In genomic region chr12:109462868-109463692, GRCh38 we compare ENCODE assay signal across 8 cellular contexts. TPM values are rescaled to one million over a fixed set of nuclear protein-coding genes. Genes with fewer than 3 reads are reported as not detected.
DNase-seq lines count a peak whose midpoint lies in the region; ATAC-seq lines count a peak whose summit lies in the region.

No MANE protein-coding gene starts in this region.

- DNase-seq in activated CD4-positive, alpha-beta T cell treated with anti-CD3 and anti-CD28 coated beads for 36 hours: no peak
- DNase-seq in activated CD4-positive, alpha-beta T cell treated with anti-CD3 and anti-CD28 coated beads, Interleukin-2, amount 50 U/mL, for 4 hours: no peak
- peak; percentile 97 for DNase-seq in fibroblast of gingiva (ENCODE audit: low read depth)
- peak in 6 of 9 donors; percentile 19 to 43 (median 31) for DNase-seq in naive thymus-derived CD4-positive, alpha-beta T cell
- no peak for DNase-seq in stimulated activated CD4-positive, alpha-beta T cell treated with anti-CD3 and anti-CD28 coated beads, Interleukin-15, amount 100 ng/mL, for 24 hours

- H3K27ac ChIP-seq in naive thymus-derived CD4-positive, alpha-beta T cell (ENCODE audit: low read depth, low read length): peak overlapping the region; percentile 50

- H3K27me3 Mint-ChIP-seq in activated CD4-positive, alpha-beta T cell treated with anti-CD3 and anti-CD28 coated beads for 36 hours: no peaks in the 10 kb centered on the region
- no peaks in the 10 kb centered on the region for H3K27me3 Mint-ChIP-seq in T-helper 1 cell treated with Interleukin-12 subunit alpha and Interleukin-12 subunit beta and Interleukin-4 antibody, amounts not matched to agents 30 μg/mL and 1 μg/mL, for 36 hours (ENCODE audit: low read depth)
- no peaks in the 10 kb centered on the region for H3K27me3 Mint-ChIP-seq in naive thymus-derived CD4-positive, alpha-beta T cell

- POLR2A ChIA-PET in activated CD4-positive, alpha-beta T cell treated with anti-CD3 and anti-CD28 coated beads for 36 hours (lab: Charles Lee): interaction anchor here (0.7 kb wide), 1 partner anchor 266 kb away, joined by 3 read pairs; no protein-coding TSS in a partner anchor
- POLR2A ChIA-PET in naive thymus-derived CD4-positive, alpha-beta T cell (lab: Charles Lee): interaction anchor here (0.7 kb wide), 1 partner anchor 13 kb away, joined by 3 read pairs; no protein-coding TSS in a partner anchor

- no peaks in the 10 kb centered on the region for H3K27me3 ChIP-seq in naive thymus-derived CD4-positive, alpha-beta T cell (ENCODE audit: control insufficient read depth in 2 of 2, insufficient read depth in 2 of 2, low read length in 2 of 2)

- H3K36me3 ChIP-seq in naive thymus-derived CD4-positive, alpha-beta T cell (ENCODE audit: control insufficient read depth in 2 of 3, insufficient read depth in 3 of 3, low read length in 3 of 3): peaks cover 0 to 61% (median 10%) of the 10 kb centered on the region in 3 experiments

- peaks cover 8% of the 10 kb centered on the region for H3K36me3 Mint-ChIP-seq in activated CD4-positive, alpha-beta T cell treated with anti-CD3 and anti-CD28 coated beads for 36 hours (ENCODE audit: low read depth)
- peaks cover 11% of the 10 kb centered on the region for H3K36me3 Mint-ChIP-seq in T-helper 1 cell treated with Interleukin-12 subunit alpha and Interleukin-12 subunit beta and Interleukin-4 antibody, amounts not matched to agents 30 μg/mL and 1 μg/mL, for 36 hours (ENCODE audit: low read depth)
- peaks cover 3 to 18% (median 8%) of the 10 kb centered on the region in 5 donors for H3K36me3 Mint-ChIP-seq in naive thymus-derived CD4-positive, alpha-beta T cell

- CTCF ChIA-PET in activated CD4-positive, alpha-beta T cell treated with anti-CD3 and anti-CD28 coated beads for 36 hours (lab: Charles Lee): interaction anchor here (0.7 to 2.0 kb wide), 9 partner anchors 11 to 720 kb away, joined by 3 to 9 read pairs (median 3); partner anchors contain the start of genes KCTD10 and UBE3B
- CTCF ChIA-PET in naive thymus-derived CD4-positive, alpha-beta T cell (lab: Charles Lee): interaction anchor here (1.1 to 1.2 kb wide), 2 partner anchors 30 to 34 kb away, joined by 3 to 4 read pairs; no protein-coding TSS in a partner anchor

- peaks cover 40% of the 10 kb centered on the region for H3K4me1 Mint-ChIP-seq in activated CD4-positive, alpha-beta T cell treated with anti-CD3 and anti-CD28 coated beads for 36 hours
- peaks cover 39% of the 10 kb centered on the region for H3K4me1 Mint-ChIP-seq in T-helper 1 cell treated with Interleukin-12 subunit alpha and Interleukin-12 subunit beta and Interleukin-4 antibody, amounts not matched to agents 30 μg/mL and 1 μg/mL, for 36 hours (ENCODE audit: low read depth)
- peaks cover 44 to 87% (median 63%) of the 10 kb centered on the region in 7 donors for H3K4me1 Mint-ChIP-seq in naive thymus-derived CD4-positive, alpha-beta T cell

- H3K27ac Mint-ChIP-seq in activated CD4-positive, alpha-beta T cell treated with anti-CD3 and anti-CD28 coated beads for 36 hours: peak overlapping the region; percentile 52
- H3K27ac Mint-ChIP-seq in T-helper 1 cell treated with Interleukin-12 subunit alpha and Interleukin-12 subunit beta and Interleukin-4 antibody, amounts not matched to agents 30 μg/mL and 1 μg/mL, for 36 hours: peak overlapping the region; percentile 74
- peak overlapping the region; percentile 56 to 91 (median 75) for H3K27ac Mint-ChIP-seq in naive thymus-derived CD4-positive, alpha-beta T cell

- intact Hi-C loops in activated CD4-positive, alpha-beta T cell treated with anti-CD3 and anti-CD28 coated beads for 36 hours (cut with DNase I, micrococcal nuclease): no loop called here
- intact Hi-C loops in naive thymus-derived CD4-positive, alpha-beta T cell (cut with micrococcal nuclease): no loop called here

- ATAC-seq in activated CD4-positive, alpha-beta T cell treated with anti-CD3 and anti-CD28 coated beads for 36 hours: peak; percentile 78
- ATAC-seq in naive thymus-derived CD4-positive, alpha-beta T cell: peak; percentile 54
- no peak for ATAC-seq in GM21528 (IDR thresholded peaks at IDR 0.05; ENCODE audit: low FRiP score, unreplicated experiment)
- no peak for ATAC-seq in GM18909 (IDR thresholded peaks at IDR 0.05; ENCODE audit: poor library complexity, unreplicated experiment)

- no peak overlapping the region for H3K4me3 ChIP-seq in naive thymus-derived CD4-positive, alpha-beta T cell (ENCODE audit: low read length)

- no peaks in the 10 kb centered on the region for H3K9me3 ChIP-seq in naive thymus-derived CD4-positive, alpha-beta T cell (ENCODE audit: control insufficient read depth in 2 of 3, low read length in 3 of 3)

- H3K4me3 Mint-ChIP-seq in activated CD4-positive, alpha-beta T cell treated with anti-CD3 and anti-CD28 coated beads for 36 hours: no peak overlapping the region
- H3K4me3 Mint-ChIP-seq in T-helper 1 cell treated with Interleukin-12 subunit alpha and Interleukin-12 subunit beta and Interleukin-4 antibody, amounts not matched to agents 30 μg/mL and 1 μg/mL, for 36 hours: peak overlapping the region; percentile 9
- peak overlapping the region; percentile 33 to 82 (median 68) for H3K4me3 Mint-ChIP-seq in naive thymus-derived CD4-positive, alpha-beta T cell

- peaks cover 0 to 22% of the 10 kb centered on the region in 2 donors for H3K4me1 ChIP-seq in naive thymus-derived CD4-positive, alpha-beta T cell (ENCODE audit: control insufficient read depth in 2 of 2, insufficient read depth in 2 of 2, low read length in 2 of 2)

- no peaks in the 10 kb centered on the region for H3K9me3 Mint-ChIP-seq in activated CD4-positive, alpha-beta T cell treated with anti-CD3 and anti-CD28 coated beads for 36 hours (ENCODE audit: low read depth)
- H3K9me3 Mint-ChIP-seq in T-helper 1 cell treated with Interleukin-12 subunit alpha and Interleukin-12 subunit beta and Interleukin-4 antibody, amounts not matched to agents 30 μg/mL and 1 μg/mL, for 36 hours: no peaks in the 10 kb centered on the region
- H3K9me3 Mint-ChIP-seq in naive thymus-derived CD4-positive, alpha-beta T cell: no peaks in the 10 kb centered on the region

RNA-seq across cellular contexts. Expression of gene KCTD10, which starts 14.0 kb away (rescaled TPM):
- total RNA-seq in activated CD4-positive, alpha-beta T cell treated with anti-CD3 and anti-CD28 coated beads for 36 hours: 10 to 100 TPM; 42.0 to 46.3 TPM
- 10 to 100 TPM; 28.6 to 41.1 (median 29.1) TPM for total RNA-seq in naive thymus-derived CD4-positive, alpha-beta T cell
- polyA plus RNA-seq in naive thymus-derived CD4-positive, alpha-beta T cell: 10 to 100 TPM; 15.4 to 22.5 TPM

RNA-seq across cellular contexts. Expression of gene UBE3B, which starts 14.4 kb away (rescaled TPM):
- total RNA-seq in activated CD4-positive, alpha-beta T cell treated with anti-CD3 and anti-CD28 coated beads for 36 hours: 10 to 100 TPM; 25.7 to 27.2 TPM
- 10 to 100 TPM; 28.7 to 62.8 (median 35.6) TPM for total RNA-seq in naive thymus-derived CD4-positive, alpha-beta T cell
- polyA plus RNA-seq in naive thymus-derived CD4-positive, alpha-beta T cell: 10 to 100 TPM; 20.2 to 25.1 TPM

Comparison
In these comparisons a context has a peak if more than half of its experiments do, and no peak if none do; other contexts are left out.
1. ATAC-seq: peak in activated CD4-positive, alpha-beta T cell treated with anti-CD3 and anti-CD28 coated beads for 36 hours (single experiment) and naive thymus-derived CD4-positive, alpha-beta T cell (single experiment); none in GM21528 (single experiment) and GM18909 (single experiment).
2. DNase-seq: peak in fibroblast of gingiva (single experiment) and naive thymus-derived CD4-positive, alpha-beta T cell (6 of 9); none in activated CD4-positive, alpha-beta T cell treated with anti-CD3 and anti-CD28 coated beads for 36 hours (single experiment), activated CD4-positive, alpha-beta T cell treated with anti-CD3 and anti-CD28 coated beads, Interleukin-2, amount 50 U/mL, for 4 hours (0 of 2) and stimulated activated CD4-positive, alpha-beta T cell treated with anti-CD3 and anti-CD28 coated beads, Interleukin-15, amount 100 ng/mL, for 24 hours (single experiment).
3. Peak in every context shown above with its lines, with median percentiles within 50 percentile points of each other: H3K27ac Mint-ChIP-seq.